In genomic region chr20:35511814-35512420, GRCh38 we compare ENCODE assay signal across 2 cellular contexts.
TF ChIP-seq lines count a peak whose summit lies in the region.

No MANE protein-coding gene starts in this region.

TF ChIP-seq in H1, 55 proteins besides CTCF, POLR2A, EP300 and RAD21:
- no peak for TF ChIP-seq POU5F1 (IDR thresholded peaks at IDR 0.05; ENCODE audit: low read depth, low read length)
- TF ChIP-seq BRCA1 (IDR thresholded peaks at IDR 0.05; ENCODE audit: low read depth, low read length), result no peak
- no peak for TF ChIP-seq TCF12 (IDR thresholded peaks at IDR 0.05; ENCODE audit: low read depth, low read length)
TF ChIP-seq in H1: peak in this region for 0.

TF ChIP-seq in neural cell, 6 proteins besides CTCF, POLR2A, EP300 and RAD21:
- TF ChIP-seq SMC3 (conservative IDR thresholded peaks at IDR 0.05; ENCODE audit: poor library complexity), result peak; percentile 72
- no peak for TF ChIP-seq TAF1 (IDR thresholded peaks at IDR 0.05; ENCODE audit: low read depth)
- peak; percentile 15 for TF ChIP-seq MXI1 (conservative IDR thresholded peaks at IDR 0.05; ENCODE audit: poor library complexity, severe bottlenecking)
- no peak for TF ChIP-seq REST (IDR thresholded peaks at IDR 0.05; ENCODE audit: borderline replicate concordance)
- no peak for TF ChIP-seq EZH2 (IDR thresholded peaks at IDR 0.05; ENCODE audit: borderline replicate concordance, insufficient read depth, low read length, poor library complexity, severe bottlenecking)
TF ChIP-seq in neural cell: peak in this region for 2.
